ENCODE assay signal across 9 cellular contexts in the genomic region with DNA sequence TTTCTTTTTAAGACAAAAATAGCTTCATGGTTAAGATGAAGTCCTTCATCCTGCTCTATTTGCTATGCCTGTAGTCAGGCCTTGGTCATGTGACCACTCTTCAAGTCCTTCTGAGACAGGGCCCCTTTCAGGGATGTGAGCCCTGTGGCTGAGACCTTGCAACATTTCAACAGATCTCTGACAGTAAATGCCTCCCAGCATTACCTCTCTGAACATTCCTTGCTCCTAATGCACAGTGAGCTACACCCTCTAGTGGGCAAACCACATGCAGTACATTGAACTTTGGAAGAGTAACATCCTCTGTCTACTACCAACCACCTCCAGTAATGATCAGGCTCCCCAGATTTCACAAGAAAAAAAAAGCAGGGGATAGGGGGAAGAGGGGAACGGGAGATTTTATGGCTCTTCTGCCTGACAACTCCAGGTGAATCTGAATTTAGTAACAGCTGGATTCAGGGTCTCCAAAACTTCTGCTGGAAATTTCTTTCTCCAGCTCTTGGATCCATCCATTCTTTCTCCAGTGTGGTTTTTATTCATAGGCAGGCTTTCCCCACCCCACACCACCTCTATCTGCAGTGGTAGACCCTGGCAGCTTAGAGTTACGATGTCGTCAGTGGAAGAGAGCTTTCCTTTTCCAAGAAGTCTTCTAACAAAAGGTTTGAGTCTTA. TPM values are rescaled to one million over a fixed set of nuclear protein-coding genes. Genes with fewer than 3 reads are reported as not detected.
DNase-seq lines count a peak whose midpoint lies in the region; ATAC-seq, FAIRE-seq and TF ChIP-seq lines count a peak whose summit lies in the region.
"Had no signal": no experiment of that assay in that cellular context is flagged by ENCODE, and none has a peak within 500 bp of the region (broad histone marks: within the 10 kb centered on the region; RNA-seq: fewer than 3 reads in every experiment).

No MANE protein-coding gene starts in this region.

- peak; percentile 93 for ATAC-seq in GM21360 (IDR thresholded peaks at IDR 0.05; ENCODE audit: unreplicated experiment)
- peak; percentile 87 for ATAC-seq in HG03521 (IDR thresholded peaks at IDR 0.05; ENCODE audit: unreplicated experiment)

- H3K79me2 ChIP-seq in keratinocyte (ENCODE audit: control insufficient read depth, insufficient read depth, low read length), result no peaks in the 10 kb centered on the region

- H3K4me1 ChIP-seq in NT2/D1 (ENCODE audit: insufficient read depth, insufficient read length) (no peaks in the 10 kb centered on the region), keratinocyte (ENCODE audit: control insufficient read depth, extremely low read depth, insufficient read depth, low read length) (no peaks in the 10 kb centered on the region)

- dilution Hi-C loops in keratinocyte (cut with MboI; ENCODE audit: extremely low pct_ligation_motif_present, low sequenced_read_pairs), result no loop called here

- H3K27me3 ChIP-seq in NT2/D1 (ENCODE audit: insufficient read depth, insufficient read length), result no peaks in the 10 kb centered on the region
- no peaks in the 10 kb centered on the region for H3K27me3 ChIP-seq in keratinocyte (ENCODE audit: control insufficient read depth, extremely low read depth, insufficient read depth, low read length)

- H3K4me2 ChIP-seq in keratinocyte (ENCODE audit: control insufficient read depth, extremely low read depth, insufficient read depth, low read depth, low read length), result no peak overlapping the region

- peak; percentile 63 to 74 for TF ChIP-seq CTCF in brain (conservative IDR thresholded peaks at IDR 0.05)
- peak; percentile 83 to 91 (median 84) for TF ChIP-seq CTCF in keratinocyte (optimal IDR thresholded peaks at IDR 0.05 in 1 of 3, IDR thresholded peaks at IDR 0.05 in 1 of 3, conservative IDR thresholded peaks at IDR 0.05 in 1 of 3; ENCODE audit: extremely low read depth in 1 of 3, insufficient read depth in 2 of 3, low read length in 3 of 3)
- TF ChIP-seq CTCF in type B pancreatic cell (conservative IDR thresholded peaks at IDR 0.05), result peak; percentile 83

- FAIRE-seq in keratinocyte (lab: Jason Lieb, UNC), result peak; percentile 92
- FAIRE-seq: colon had no signal

- DNase-seq in NCI-H1436 (lab: John Stamatoyannopoulos, UW) (peak; percentile 61), NCI-H1436 treated with DMSO at 0.1 percent for 48 hours (lab: John Stamatoyannopoulos, UW) (no peak), NT2/D1 (ENCODE audit: low read depth, low spot score) (peak; percentile 59), keratinocyte (ENCODE audit: low read depth, low spot score) (peak; percentile 44), type B pancreatic cell (ENCODE audit: extremely low spot score, unreplicated experiment) (no peak)

- peaks cover 4% of the 10 kb centered on the region for H3K36me3 ChIP-seq in NT2/D1 (ENCODE audit: insufficient read depth, insufficient read length, low read length)
- H3K36me3 ChIP-seq in keratinocyte (ENCODE audit: control insufficient read depth in 2 of 2, extremely low read depth in 1 of 2, insufficient read depth in 2 of 2, low read length in 2 of 2), result no peaks in the 10 kb centered on the region

- peak overlapping the region in 2 of 5 experiments; percentile 2 to 17 for H3K4me3 Mint-ChIP-seq in brain
- no peak overlapping the region for H3K4me3 Mint-ChIP-seq in type B pancreatic cell

- no peak overlapping the region for H2AFZ ChIP-seq in keratinocyte (ENCODE audit: control insufficient read depth, low read length)

- no peak overlapping the region for H3K4me3 ChIP-seq in NT2/D1 (ENCODE audit: insufficient read length, low read depth)
- no peak overlapping the region for H3K4me3 ChIP-seq in keratinocyte (ENCODE audit: control insufficient read depth in 2 of 3, extremely low read depth in 1 of 3, insufficient read depth in 2 of 3, low read depth in 1 of 3, low read length in 3 of 3)

- peaks cover under 1 to 2% (median under 1%) of the 10 kb centered on the region in 5 experiments for H3K9me3 Mint-ChIP-seq in brain
- H3K9me3 Mint-ChIP-seq in type B pancreatic cell, result no peaks in the 10 kb centered on the region

- H3K9ac ChIP-seq in NT2/D1 (ENCODE audit: insufficient read length, low read depth) (no peak overlapping the region), keratinocyte (ENCODE audit: control insufficient read depth, extremely low read depth, insufficient read depth, low read length) (no peak overlapping the region)

- H3K27ac Mint-ChIP-seq in brain, result peak overlapping the region in 2 of 5 experiments; percentile 4 to 51
- peak overlapping the region; percentile 64 for H3K27ac Mint-ChIP-seq in type B pancreatic cell

- H4K20me1 ChIP-seq in keratinocyte (ENCODE audit: control insufficient read depth, extremely low read depth, insufficient read depth, low read length), result no peaks in the 10 kb centered on the region

- peaks cover 9% of the 10 kb centered on the region for H3K4me1 Mint-ChIP-seq in brain
- H3K4me1 Mint-ChIP-seq in type B pancreatic cell (ENCODE audit: unreplicated experiment), result peaks cover 6% of the 10 kb centered on the region

- no peak overlapping the region for H3K27ac ChIP-seq in keratinocyte (ENCODE audit: control insufficient read depth, insufficient read depth, low read length)

- no peaks in the 10 kb centered on the region for H3K9me3 ChIP-seq in NT2/D1 (ENCODE audit: insufficient read depth, low read length)
- no peaks in the 10 kb centered on the region for H3K9me3 ChIP-seq in keratinocyte (ENCODE audit: control insufficient read depth, low read depth, low read length)

- no peaks in the 10 kb centered on the region for H3K9me1 ChIP-seq in keratinocyte (ENCODE audit: control insufficient read depth, extremely low read depth, insufficient read depth, low read length)

- H3K27me3 Mint-ChIP-seq in brain (no peaks in the 10 kb centered on the region), type B pancreatic cell (no peaks in the 10 kb centered on the region)

- H3K36me3 Mint-ChIP-seq in brain, result peaks cover 13% of the 10 kb centered on the region
- H3K36me3 Mint-ChIP-seq in type B pancreatic cell, result no peaks in the 10 kb centered on the region

RNA-seq across cellular contexts. Expression of gene FBXO38, which starts 8.9 kb away (rescaled TPM):
- 22.5 TPM for polyA plus RNA-seq in brain (ENCODE audit: insufficient read depth, low read depth, low replicate concordance)
- 15.8 to 30.4 TPM (median 26.8 TPM) in 3 replicates for polyA plus RNA-seq in keratinocyte
- 45.5 TPM for polyA plus RNA-seq in keratinocyte (2011; ENCODE audit: low read depth)
- polyA plus RNA-seq in keratinocyte (2011; cell fraction: cytosol; rRNA removed), result 12.9 and 25.9 TPM in 2 replicates
- polyA plus RNA-seq in keratinocyte (2011; cell fraction: nucleus; rRNA removed), result 69.2 and 73.7 TPM in 2 replicates
- polyA plus RNA-seq in keratinocyte (2012; ENCODE audit: low replicate concordance), result 13.4 and 20.4 TPM in 2 replicates
- 9.5 to 86.7 TPM (median 84.0 TPM) in 3 replicates for polyA minus RNA-seq in keratinocyte
- polyA minus RNA-seq in keratinocyte (2011; cell fraction: cytosol; rRNA and poly(A)+ RNA removed), result 27.6 TPM
- 78.3 and 159 TPM in 2 replicates for polyA minus RNA-seq in keratinocyte (2011; cell fraction: nucleus; rRNA and poly(A)+ RNA removed)
- total RNA-seq in type B pancreatic cell (ENCODE audit: low replicate concordance), result 43.6 and 51.5 TPM in 2 replicates

RNA-seq across cellular contexts. Expression of gene SPINK9, which starts 39.5 kb away (rescaled TPM):
- polyA plus RNA-seq in brain (ENCODE audit: insufficient read depth, low read depth, low replicate concordance) (not detected), keratinocyte (not detected in 3 replicates)
- not detected for polyA plus RNA-seq in keratinocyte (2011; ENCODE audit: low read depth)
- polyA plus RNA-seq in keratinocyte (2011; cell fraction: cytosol; rRNA removed), result 0.19 TPM in 1 of 2 replicates, not detected in the other
- not detected in 2 replicates for polyA plus RNA-seq in keratinocyte (2011; cell fraction: nucleus; rRNA removed)
- not detected in 2 replicates for polyA plus RNA-seq in keratinocyte (2012; ENCODE audit: low replicate concordance)
- not detected in 3 replicates for polyA minus RNA-seq in keratinocyte
- polyA minus RNA-seq in keratinocyte (2011; cell fraction: cytosol; rRNA and poly(A)+ RNA removed), result not detected
- not detected in 2 replicates for polyA minus RNA-seq in keratinocyte (2011; cell fraction: nucleus; rRNA and poly(A)+ RNA removed)
- total RNA-seq in type B pancreatic cell (ENCODE audit: low replicate concordance), result 1.3 TPM in 1 of 2 replicates, not detected in the other

Comparison
In these comparisons a context has a peak if more than half of its experiments do, and no peak if none do; other contexts are left out.
1. DNase-seq: peak in NCI-H1436 (single experiment), NT2/D1 (single experiment) and keratinocyte (single experiment); none in NCI-H1436 treated with DMSO at 0.1 percent for 48 hours (single experiment) and type B pancreatic cell (single experiment).
2. Peak in every context shown above with its lines, with median percentiles within 50 percentile points of each other: CTCF ChIP-seq.